ENCODE assay signal across 1 cellular context in genomic region chr1:168693197-168693871, GRCh38.
A peak's percentile ranks its signal among the peaks of the same experiment; 100 is the strongest.
TF ChIP-seq lines count a peak whose summit lies in the region.

No MANE protein-coding gene starts in this region.

TF ChIP-seq in HepG2, 621 proteins besides CTCF, POLR2A, EP300 and RAD21 (continued from another document and continues in another):
- TF ChIP-seq, protein P1, sequence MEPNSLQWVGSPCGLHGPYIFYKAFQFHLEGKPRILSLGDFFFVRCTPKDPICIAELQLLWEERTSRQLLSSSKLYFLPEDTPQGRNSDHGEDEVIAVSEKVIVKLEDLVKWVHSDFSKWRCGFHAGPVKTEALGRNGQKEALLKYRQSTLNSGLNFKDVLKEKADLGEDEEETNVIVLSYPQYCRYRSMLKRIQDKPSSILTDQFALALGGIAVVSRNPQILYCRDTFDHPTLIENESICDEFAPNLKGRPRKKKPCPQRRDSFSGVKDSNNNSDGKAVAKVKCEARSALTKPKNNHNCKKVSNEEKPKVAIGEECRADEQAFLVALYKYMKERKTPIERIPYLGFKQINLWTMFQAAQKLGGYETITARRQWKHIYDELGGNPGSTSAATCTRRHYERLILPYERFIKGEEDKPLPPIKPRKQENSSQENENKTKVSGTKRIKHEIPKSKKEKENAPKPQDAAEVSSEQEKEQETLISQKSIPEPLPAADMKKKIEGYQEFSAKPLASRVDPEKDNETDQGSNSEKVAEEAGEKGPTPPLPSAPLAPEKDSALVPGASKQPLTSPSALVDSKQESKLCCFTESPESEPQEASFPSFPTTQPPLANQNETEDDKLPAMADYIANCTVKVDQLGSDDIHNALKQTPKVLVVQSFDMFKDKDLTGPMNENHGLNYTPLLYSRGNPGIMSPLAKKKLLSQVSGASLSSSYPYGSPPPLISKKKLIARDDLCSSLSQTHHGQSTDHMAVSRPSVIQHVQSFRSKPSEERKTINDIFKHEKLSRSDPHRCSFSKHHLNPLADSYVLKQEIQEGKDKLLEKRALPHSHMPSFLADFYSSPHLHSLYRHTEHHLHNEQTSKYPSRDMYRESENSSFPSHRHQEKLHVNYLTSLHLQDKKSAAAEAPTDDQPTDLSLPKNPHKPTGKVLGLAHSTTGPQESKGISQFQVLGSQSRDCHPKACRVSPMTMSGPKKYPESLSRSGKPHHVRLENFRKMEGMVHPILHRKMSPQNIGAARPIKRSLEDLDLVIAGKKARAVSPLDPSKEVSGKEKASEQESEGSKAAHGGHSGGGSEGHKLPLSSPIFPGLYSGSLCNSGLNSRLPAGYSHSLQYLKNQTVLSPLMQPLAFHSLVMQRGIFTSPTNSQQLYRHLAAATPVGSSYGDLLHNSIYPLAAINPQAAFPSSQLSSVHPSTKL (CRISPR knock-in tag; IDR thresholded peaks at IDR 0.05) = peak; percentile 94
- TF ChIP-seq JDP2 (CRISPR knock-in tag; IDR thresholded peaks at IDR 0.05; ENCODE audit: borderline replicate concordance) (no peak), CERS6 (CRISPR knock-in tag; IDR thresholded peaks at IDR 0.05) (no peak), ZNF468 (CRISPR knock-in tag; IDR thresholded peaks at IDR 0.05) (no peak), ZFP41 (CRISPR knock-in tag; IDR thresholded peaks at IDR 0.05; ENCODE audit: borderline replicate concordance) (no peak), BORCS8-MEF2B (CRISPR knock-in tag; IDR thresholded peaks at IDR 0.05) (no peak), ZNF670 (CRISPR knock-in tag; IDR thresholded peaks at IDR 0.05; ENCODE audit: borderline replicate concordance) (peak; percentile 53; the same call in 1 of the 2 replicates), KDM1A (CRISPR knock-in tag; IDR thresholded peaks at IDR 0.05) (no peak), ZNF720 (CRISPR knock-in tag; IDR thresholded peaks at IDR 0.05) (no peak), KDM5B (CRISPR knock-in tag; IDR thresholded peaks at IDR 0.05; ENCODE audit: borderline replicate concordance) (no peak), ZNF383 (CRISPR knock-in tag; IDR thresholded peaks at IDR 0.05; ENCODE audit: borderline replicate concordance) (no peak), NR3C1 (CRISPR knock-in tag; IDR thresholded peaks at IDR 0.05) (no peak), SYNCRIP (IDR thresholded peaks at IDR 0.05; ENCODE audit: insufficient read depth, low read depth, low read length) (no peak), ZKSCAN1 (IDR thresholded peaks at IDR 0.05; ENCODE audit: low read length) (no peak), MED13 (CRISPR knock-in tag; IDR thresholded peaks at IDR 0.05) (no peak), ZNF530 (CRISPR knock-in tag; IDR thresholded peaks at IDR 0.05; ENCODE audit: low read depth) (no peak), SRY (CRISPR knock-in tag; IDR thresholded peaks at IDR 0.05) (no peak), ZFX (CRISPR knock-in tag; IDR thresholded peaks at IDR 0.05; ENCODE audit: low read depth) (no peak), ZNF629 (CRISPR knock-in tag; conservative IDR thresholded peaks at IDR 0.05) (no peak), SMAD1 (CRISPR knock-in tag; IDR thresholded peaks at IDR 0.05; ENCODE audit: borderline replicate concordance, low read depth) (no peak), ZBTB4 (CRISPR knock-in tag; IDR thresholded peaks at IDR 0.05; ENCODE audit: borderline replicate concordance) (no peak), KLF15 (CRISPR knock-in tag; IDR thresholded peaks at IDR 0.05; ENCODE audit: borderline replicate concordance) (no peak), FOSL2 (CRISPR knock-in tag; IDR thresholded peaks at IDR 0.05) (peak; percentile 57), ZNF749 (CRISPR knock-in tag; IDR thresholded peaks at IDR 0.05; ENCODE audit: borderline replicate concordance) (no peak), SNAI1 (CRISPR knock-in tag; IDR thresholded peaks at IDR 0.05; ENCODE audit: borderline replicate concordance) (no peak), ZUFSP (CRISPR knock-in tag; IDR thresholded peaks at IDR 0.05; ENCODE audit: borderline replicate concordance) (no peak), KAT7 (CRISPR knock-in tag; IDR thresholded peaks at IDR 0.05; ENCODE audit: borderline replicate concordance) (no peak), TGIF2 (CRISPR knock-in tag; IDR thresholded peaks at IDR 0.05) (no peak), ZNF792 (CRISPR knock-in tag; IDR thresholded peaks at IDR 0.05) (no peak), MXD3 (CRISPR knock-in tag; IDR thresholded peaks at IDR 0.05) (no peak), ZFP62 (CRISPR knock-in tag; IDR thresholded peaks at IDR 0.05) (no peak), NFATC3 (CRISPR knock-in tag; IDR thresholded peaks at IDR 0.05) (no peak), ZNF3 (CRISPR knock-in tag; IDR thresholded peaks at IDR 0.05) (no peak), ZBTB37 (CRISPR knock-in tag; IDR thresholded peaks at IDR 0.05) (no peak)
- TF ChIP-seq, protein P2, sequence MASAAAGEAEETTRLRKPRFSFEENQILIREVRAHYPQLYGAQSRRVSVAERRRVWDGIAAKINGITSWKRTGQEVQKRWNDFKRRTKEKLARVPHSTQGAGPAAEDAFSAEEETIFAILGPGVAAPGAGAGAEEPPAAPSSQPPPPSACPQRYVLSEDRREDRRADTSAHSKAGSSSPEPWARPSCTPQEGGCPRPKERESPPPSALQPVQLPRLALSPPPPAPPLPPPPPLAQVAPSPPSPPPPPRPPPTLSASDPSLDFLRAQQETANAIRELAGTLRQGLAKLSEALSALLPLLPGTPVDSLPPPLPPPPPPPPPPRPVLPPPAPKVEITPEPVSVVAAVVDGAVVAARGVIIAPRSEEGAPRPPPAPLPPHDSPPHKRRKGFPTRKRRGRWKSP (CRISPR knock-in tag; IDR thresholded peaks at IDR 0.05) = no peak
- TF ChIP-seq, protein P3, sequence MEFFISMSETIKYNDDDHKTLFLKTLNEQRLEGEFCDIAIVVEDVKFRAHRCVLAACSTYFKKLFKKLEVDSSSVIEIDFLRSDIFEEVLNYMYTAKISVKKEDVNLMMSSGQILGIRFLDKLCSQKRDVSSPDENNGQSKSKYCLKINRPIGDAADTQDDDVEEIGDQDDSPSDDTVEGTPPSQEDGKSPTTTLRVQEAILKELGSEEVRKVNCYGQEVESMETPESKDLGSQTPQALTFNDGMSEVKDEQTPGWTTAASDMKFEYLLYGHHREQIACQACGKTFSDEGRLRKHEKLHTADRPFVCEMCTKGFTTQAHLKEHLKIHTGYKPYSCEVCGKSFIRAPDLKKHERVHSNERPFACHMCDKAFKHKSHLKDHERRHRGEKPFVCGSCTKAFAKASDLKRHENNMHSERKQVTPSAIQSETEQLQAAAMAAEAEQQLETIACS (CRISPR knock-in tag; IDR thresholded peaks at IDR 0.05) = no peak
- TF ChIP-seq, protein P4, sequence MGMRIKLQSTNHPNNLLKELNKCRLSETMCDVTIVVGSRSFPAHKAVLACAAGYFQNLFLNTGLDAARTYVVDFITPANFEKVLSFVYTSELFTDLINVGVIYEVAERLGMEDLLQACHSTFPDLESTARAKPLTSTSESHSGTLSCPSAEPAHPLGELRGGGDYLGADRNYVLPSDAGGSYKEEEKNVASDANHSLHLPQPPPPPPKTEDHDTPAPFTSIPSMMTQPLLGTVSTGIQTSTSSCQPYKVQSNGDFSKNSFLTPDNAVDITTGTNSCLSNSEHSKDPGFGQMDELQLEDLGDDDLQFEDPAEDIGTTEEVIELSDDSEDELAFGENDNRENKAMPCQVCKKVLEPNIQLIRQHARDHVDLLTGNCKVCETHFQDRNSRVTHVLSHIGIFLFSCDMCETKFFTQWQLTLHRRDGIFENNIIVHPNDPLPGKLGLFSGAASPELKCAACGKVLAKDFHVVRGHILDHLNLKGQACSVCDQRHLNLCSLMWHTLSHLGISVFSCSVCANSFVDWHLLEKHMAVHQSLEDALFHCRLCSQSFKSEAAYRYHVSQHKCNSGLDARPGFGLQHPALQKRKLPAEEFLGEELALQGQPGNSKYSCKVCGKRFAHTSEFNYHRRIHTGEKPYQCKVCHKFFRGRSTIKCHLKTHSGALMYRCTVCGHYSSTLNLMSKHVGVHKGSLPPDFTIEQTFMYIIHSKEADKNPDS (CRISPR knock-in tag; IDR thresholded peaks at IDR 0.05) = no peak
- TF ChIP-seq, protein P5, sequence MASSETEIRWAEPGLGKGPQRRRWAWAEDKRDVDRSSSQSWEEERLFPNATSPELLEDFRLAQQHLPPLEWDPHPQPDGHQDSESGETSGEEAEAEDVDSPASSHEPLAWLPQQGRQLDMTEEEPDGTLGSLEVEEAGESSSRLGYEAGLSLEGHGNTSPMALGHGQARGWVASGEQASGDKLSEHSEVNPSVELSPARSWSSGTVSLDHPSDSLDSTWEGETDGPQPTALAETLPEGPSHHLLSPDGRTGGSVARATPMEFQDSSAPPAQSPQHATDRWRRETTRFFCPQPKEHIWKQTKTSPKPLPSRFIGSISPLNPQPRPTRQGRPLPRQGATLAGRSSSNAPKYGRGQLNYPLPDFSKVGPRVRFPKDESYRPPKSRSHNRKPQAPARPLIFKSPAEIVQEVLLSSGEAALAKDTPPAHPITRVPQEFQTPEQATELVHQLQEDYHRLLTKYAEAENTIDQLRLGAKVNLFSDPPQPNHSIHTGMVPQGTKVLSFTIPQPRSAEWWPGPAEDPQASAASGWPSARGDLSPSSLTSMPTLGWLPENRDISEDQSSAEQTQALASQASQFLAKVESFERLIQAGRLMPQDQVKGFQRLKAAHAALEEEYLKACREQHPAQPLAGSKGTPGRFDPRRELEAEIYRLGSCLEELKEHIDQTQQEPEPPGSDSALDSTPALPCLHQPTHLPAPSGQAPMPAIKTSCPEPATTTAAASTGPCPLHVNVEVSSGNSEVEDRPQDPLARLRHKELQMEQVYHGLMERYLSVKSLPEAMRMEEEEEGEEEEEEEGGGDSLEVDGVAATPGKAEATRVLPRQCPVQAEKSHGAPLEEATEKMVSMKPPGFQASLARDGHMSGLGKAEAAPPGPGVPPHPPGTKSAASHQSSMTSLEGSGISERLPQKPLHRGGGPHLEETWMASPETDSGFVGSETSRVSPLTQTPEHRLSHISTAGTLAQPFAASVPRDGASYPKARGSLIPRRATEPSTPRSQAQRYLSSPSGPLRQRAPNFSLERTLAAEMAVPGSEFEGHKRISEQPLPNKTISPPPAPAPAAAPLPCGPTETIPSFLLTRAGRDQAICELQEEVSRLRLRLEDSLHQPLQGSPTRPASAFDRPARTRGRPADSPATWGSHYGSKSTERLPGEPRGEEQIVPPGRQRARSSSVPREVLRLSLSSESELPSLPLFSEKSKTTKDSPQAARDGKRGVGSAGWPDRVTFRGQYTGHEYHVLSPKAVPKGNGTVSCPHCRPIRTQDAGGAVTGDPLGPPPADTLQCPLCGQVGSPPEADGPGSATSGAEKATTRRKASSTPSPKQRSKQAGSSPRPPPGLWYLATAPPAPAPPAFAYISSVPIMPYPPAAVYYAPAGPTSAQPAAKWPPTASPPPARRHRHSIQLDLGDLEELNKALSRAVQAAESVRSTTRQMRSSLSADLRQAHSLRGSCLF (CRISPR knock-in tag; IDR thresholded peaks at IDR 0.05; ENCODE audit: borderline replicate concordance) = no peak
- TF ChIP-seq, protein P6, sequence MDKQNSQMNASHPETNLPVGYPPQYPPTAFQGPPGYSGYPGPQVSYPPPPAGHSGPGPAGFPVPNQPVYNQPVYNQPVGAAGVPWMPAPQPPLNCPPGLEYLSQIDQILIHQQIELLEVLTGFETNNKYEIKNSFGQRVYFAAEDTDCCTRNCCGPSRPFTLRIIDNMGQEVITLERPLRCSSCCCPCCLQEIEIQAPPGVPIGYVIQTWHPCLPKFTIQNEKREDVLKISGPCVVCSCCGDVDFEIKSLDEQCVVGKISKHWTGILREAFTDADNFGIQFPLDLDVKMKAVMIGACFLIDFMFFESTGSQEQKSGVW (CRISPR knock-in tag; IDR thresholded peaks at IDR 0.05; ENCODE audit: borderline replicate concordance) = no peak
